In genomic region chr1:85282424-85282823, GRCh38 we compare ENCODE assay signal across 17 cellular contexts. TPM values are rescaled to one million over a fixed set of nuclear protein-coding genes. Genes with fewer than 3 reads are reported as not detected.
DNase-seq lines count a peak whose midpoint lies in the region; ATAC-seq and TF ChIP-seq lines count a peak whose summit lies in the region.
"Had no signal": no experiment of that assay in that cellular context is flagged by ENCODE, and none has a peak within 500 bp of the region (broad histone marks: within the 10 kb centered on the region; RNA-seq: fewer than 3 reads in every experiment).

No MANE protein-coding gene starts in this region.

- H3K36me3 ChIP-seq in Caco-2 (ENCODE audit: control insufficient read depth, insufficient read depth, low read length) (no peaks in the 10 kb centered on the region), iPS-20b (ENCODE audit: insufficient read depth, low read depth, low read length) (no peaks in the 10 kb centered on the region), tibial artery (no peaks in the 10 kb centered on the region)
- H3K36me3 ChIP-seq: heart left ventricle, left lung had no signal

- H3K4me3 Mint-ChIP-seq in Caco-2 (ENCODE audit: unreplicated experiment) (no peak overlapping the region), T-helper 17 cell (no peak overlapping the region)
- H3K4me3 Mint-ChIP-seq: IgD-negative memory B cell, natural killer cell had no signal

- no peak overlapping the region for H3K9ac ChIP-seq in iPS-20b (ENCODE audit: low read depth, low read length)

- no peaks in the 10 kb centered on the region for H3K27me3 ChIP-seq in Caco-2 (replicated peaks; ENCODE audit: control insufficient read depth, insufficient read depth, low read length)
- no peaks in the 10 kb centered on the region for H3K27me3 ChIP-seq in iPS-20b (ENCODE audit: insufficient read depth, low read length)
- no peaks in the 10 kb centered on the region for H3K27me3 ChIP-seq in tibial artery
- H3K27me3 ChIP-seq: heart left ventricle, left lung had no signal

- no TSS peak for BruUV-seq in Caco-2 (replicated peaks; lab: Mats Ljungman, UMichigan)

- no peaks in the 10 kb centered on the region for H3K9me3 Mint-ChIP-seq in Caco-2 (ENCODE audit: unreplicated experiment)
- H3K9me3 Mint-ChIP-seq: IgD-negative memory B cell, natural killer cell had no signal

- H3K27me3 Mint-ChIP-seq in Caco-2 (ENCODE audit: insufficient read depth, unreplicated experiment) (no peaks in the 10 kb centered on the region), T-helper 17 cell (no peaks in the 10 kb centered on the region)
- H3K27me3 Mint-ChIP-seq: IgD-negative memory B cell had no signal

- TF ChIP-seq CTCF in Caco-2 (IDR thresholded peaks at IDR 0.05; ENCODE audit: insufficient read depth in 1 of 2, low read depth in 1 of 2, low read length in 1 of 2, severe bottlenecking in 1 of 2, unreplicated experiment in 1 of 2) (peak; percentile 27 to 37), HFF-Myc (IDR thresholded peaks at IDR 0.05; ENCODE audit: low read depth, low read length, missing control alignments) (peak; percentile 19), tibial artery (IDR thresholded peaks at IDR 0.05) (no peak)

- intact Hi-C loops in Caco-2 (cut with micrococcal nuclease; ENCODE audit: unreplicated experiment), result no loop called here
- intact Hi-C loops in tibial artery (cut with DNase I; ENCODE audit: low total_unique reads), result no loop called here

- CTCF ChIA-PET in Caco-2 (lab: Charles Lee), result no interaction called here

- H3K9me3 ChIP-seq in Caco-2, result no peaks in the 10 kb centered on the region
- H3K9me3 ChIP-seq in T-helper 17 cell (ENCODE audit: control insufficient read depth, low read length, poor library complexity, severe bottlenecking), result no peaks in the 10 kb centered on the region
- H3K9me3 ChIP-seq in iPS-20b (ENCODE audit: insufficient read depth, low read depth, low read length), result no peaks in the 10 kb centered on the region
- no peaks in the 10 kb centered on the region for H3K9me3 ChIP-seq in tibial artery
- H3K9me3 ChIP-seq: heart left ventricle, left lung had no signal

- H3K4me3 ChIP-seq in Caco-2 (ENCODE audit: low read depth, low read length) (no peak overlapping the region), HFF-Myc (replicated peaks; ENCODE audit: low read depth, low read length) (no peak overlapping the region), iPS-20b (ENCODE audit: low read length) (no peak overlapping the region; the same call in 1 of the 2 replicates), tibial artery (no peak overlapping the region)
- H3K4me3 ChIP-seq: heart left ventricle, left lung had no signal

- peak overlapping the region; percentile 7 for H3K27ac ChIP-seq in iPS-20b (ENCODE audit: low read length)
- no peak overlapping the region for H3K27ac ChIP-seq in tibial artery
- H3K27ac ChIP-seq: heart left ventricle, left lung had no signal

- H3K4me1 Mint-ChIP-seq in Caco-2 (ENCODE audit: low read depth, unreplicated experiment), result peaks cover 6% of the 10 kb centered on the region
- H3K4me1 Mint-ChIP-seq in T-helper 17 cell, result peaks cover 13% of the 10 kb centered on the region
- H3K4me1 Mint-ChIP-seq: natural killer cell had no signal

- DNase-seq in Caco-2, result no peak
- no peak for DNase-seq in HFF-Myc (ENCODE audit: extremely low read depth, low read depth)
- DNase-seq in T-helper 17 cell, result no peak
- no peak for DNase-seq in tibial artery
- DNase-seq in NCI-H1694 (lab: John Stamatoyannopoulos, UW), result no peak
- no peak for DNase-seq in central memory CD4-positive, alpha-beta T cell
- DNase-seq: activated CD4-positive, alpha-beta T cell treated with anti-CD3 and anti-CD28 coated beads, Interleukin-2, amount 50 U/mL, for 4 hours; DMS79; heart left ventricle; left lung; natural killer cell; NCI-H1930; NCI-H748 treated with DMSO at 0.1 percent for 48 hours; SHP77 treated with DMSO at 0.1 percent for 48 hours had no signal

- POLR2A ChIA-PET in Caco-2 (lab: Charles Lee), result no interaction called here

- H3K27ac Mint-ChIP-seq in Caco-2 (ENCODE audit: unreplicated experiment) (no peak overlapping the region), T-helper 17 cell (no peak overlapping the region)
- H3K27ac Mint-ChIP-seq: natural killer cell had no signal

- H3K36me3 Mint-ChIP-seq in Caco-2 (ENCODE audit: insufficient read depth, unreplicated experiment) (no peaks in the 10 kb centered on the region), T-helper 17 cell (ENCODE audit: low read depth) (no peaks in the 10 kb centered on the region)
- H3K36me3 Mint-ChIP-seq: natural killer cell had no signal

- H3K4me1 ChIP-seq in Caco-2 (no peaks in the 10 kb centered on the region), iPS-20b (ENCODE audit: insufficient read depth, low read length) (peaks cover 15% of the 10 kb centered on the region; the same call in 1 of the 2 replicates), tibial artery (peaks cover 0 to 3% (median 0%) of the 10 kb centered on the region in 4 donors)

- ATAC-seq in T-helper 17 cell (peak; percentile 48), GM21526 (IDR thresholded peaks at IDR 0.05; ENCODE audit: low FRiP score, unreplicated experiment) (no peak)
- ATAC-seq: heart left ventricle, left lung, natural killer cell had no signal

RNA-seq across cellular contexts. Expression of gene BCL10, which starts 6.0 kb away (rescaled TPM):
- total RNA-seq in Caco-2 (2022) (18.1 and 18.6 TPM in 2 replicates), T-helper 17 cell (10 to 100 TPM; 49.8 to 51.9 TPM)

RNA-seq across cellular contexts. Expression of gene C1orf52, which starts 23.0 kb away (rescaled TPM):
- total RNA-seq in Caco-2 (2022) (30.4 and 30.7 TPM in 2 replicates), T-helper 17 cell (10 to 100 TPM; 51.5 to 51.7 TPM)

Comparison
In these comparisons a context has a peak if more than half of its experiments do, and no peak if none do; other contexts are left out.
1. CTCF ChIP-seq: peak in Caco-2 (2 of 2) and HFF-Myc (single experiment); none in tibial artery (0 of 2).